ENCODE assay signal across 22 cellular contexts in the genomic region with DNA sequence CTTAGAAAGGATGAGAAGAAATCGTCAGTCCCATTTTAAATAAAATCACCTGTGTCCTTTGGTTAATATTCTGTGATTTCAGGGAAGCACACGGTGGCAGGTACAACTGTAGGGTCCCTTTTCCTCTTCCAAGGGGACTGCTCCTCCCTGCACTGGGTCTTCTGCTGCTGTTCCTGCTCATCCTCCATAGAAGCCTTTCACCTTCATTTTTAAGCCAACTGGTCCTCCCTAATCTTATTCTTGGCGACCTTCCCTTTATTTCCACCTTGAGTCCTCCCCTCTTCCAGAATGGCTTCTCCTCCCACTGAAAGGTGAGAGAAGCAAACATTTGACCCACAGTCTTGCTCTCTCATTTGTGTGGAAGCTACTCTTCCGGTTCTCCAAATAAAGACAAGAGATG.
"Had no signal": no experiment of that assay in that cellular context is flagged by ENCODE, and none has a peak within 500 bp of the region (broad histone marks: within the 10 kb centered on the region; RNA-seq: fewer than 3 reads in every experiment).

No MANE protein-coding gene starts in this region.

- H3K36me3 Mint-ChIP-seq: immature natural killer cell, memory B cell had no signal

- DNase-seq: activated CD4-positive, alpha-beta T cell treated with anti-CD3 and anti-CD28 coated beads, Interleukin-2, amount 50 U/mL, for 1 hour; activated CD8-positive, alpha-beta memory T cell treated with anti-CD3 and anti-CD28 coated beads, Interleukin-2, amount 50 U/mL, for 4 hours; activated effector memory CD4-positive, alpha-beta T cell treated with Interleukin-2 at 50 U/mL for 16 hours; activated naive CD4-positive, alpha-beta T cell treated with anti-CD3 and anti-CD28 coated beads, Interleukin-2, amount 10 ng/mL, durations not matched to agents 7 days and 5 days; activated naive CD8-positive, alpha-beta T cell treated with anti-CD3 and anti-CD28 coated beads, Interleukin-2, amount 50 U/mL, for 24 hours; activated T-cell treated with anti-CD3 and anti-CD28 coated beads, Interleukin-2, amount 50 U/mL, for 4 hours; aorta; immature natural killer cell; left ventricle myocardium superior; mucosa of descending colon; naive B cell; stimulated activated CD4-positive, alpha-beta T cell treated with anti-CD3 and anti-CD28 coated beads, Interleukin-2, amount 100 ng/mL, for 24 hours; stimulated activated naive CD8-positive, alpha-beta T cell treated with anti-CD3 and anti-CD28 coated beads, Interleukin-15, amount 100 ng/mL, for 72 hours; T1000; transverse colon; uterus had no signal

- H3K36me3 ChIP-seq: right atrium auricular region, suprapubic skin, transverse colon, uterus had no signal

- H3K4me3 Mint-ChIP-seq: activated naive CD4-positive, alpha-beta T cell treated with anti-CD3 and anti-CD28 coated beads, Interleukin-2, amount 10 ng/mL, durations not matched to agents 7 days and 5 days; activated naive CD8-positive, alpha-beta T cell treated with anti-CD3 and anti-CD28 coated beads, Interleukin-2, amount 50 U/mL, for 24 hours; activated T-cell treated with anti-CD3 and anti-CD28 coated beads, Interleukin-2, amount 50 U/mL, for 4 hours; immature natural killer cell; memory B cell; naive B cell; neural crest cell; stimulated activated naive CD8-positive, alpha-beta T cell treated with anti-CD3 and anti-CD28 coated beads, Interleukin-15, amount 100 ng/mL, for 72 hours had no signal

- H3K27ac Mint-ChIP-seq: activated naive CD4-positive, alpha-beta T cell treated with anti-CD3 and anti-CD28 coated beads, Interleukin-2, amount 10 ng/mL, durations not matched to agents 7 days and 5 days; activated naive CD8-positive, alpha-beta T cell treated with anti-CD3 and anti-CD28 coated beads, Interleukin-2, amount 50 U/mL, for 24 hours; memory B cell; naive B cell; progenitor cell of endocrine pancreas; stimulated activated naive CD8-positive, alpha-beta T cell treated with anti-CD3 and anti-CD28 coated beads, Interleukin-15, amount 100 ng/mL, for 72 hours had no signal

- H3K27ac ChIP-seq: coronary artery, right atrium auricular region, suprapubic skin, transverse colon, uterus had no signal

- ATAC-seq: activated naive CD8-positive, alpha-beta T cell treated with anti-CD3 and anti-CD28 coated beads, Interleukin-2, amount 50 U/mL, for 24 hours; activated T-cell treated with anti-CD3 and anti-CD28 coated beads, Interleukin-2, amount 50 U/mL, for 4 hours; left ventricle myocardium superior; mucosa of descending colon; stimulated activated naive CD8-positive, alpha-beta T cell treated with anti-CD3 and anti-CD28 coated beads, Interleukin-15, amount 100 ng/mL, for 72 hours had no signal

- H3K4me3 ChIP-seq: coronary artery, mucosa of descending colon, right atrium auricular region, suprapubic skin, transverse colon, uterus had no signal

- H3K9me3 Mint-ChIP-seq: activated naive CD4-positive, alpha-beta T cell treated with anti-CD3 and anti-CD28 coated beads, Interleukin-2, amount 10 ng/mL, durations not matched to agents 7 days and 5 days; activated naive CD8-positive, alpha-beta T cell treated with anti-CD3 and anti-CD28 coated beads, Interleukin-2, amount 50 U/mL, for 24 hours; activated T-cell treated with anti-CD3 and anti-CD28 coated beads, Interleukin-2, amount 50 U/mL, for 4 hours; immature natural killer cell; memory B cell; neural crest cell; stimulated activated naive CD8-positive, alpha-beta T cell treated with anti-CD3 and anti-CD28 coated beads, Interleukin-15, amount 100 ng/mL, for 72 hours had no signal

- H3K27me3 Mint-ChIP-seq: memory B cell had no signal

- H3K9me3 ChIP-seq: mucosa of descending colon, right atrium auricular region, suprapubic skin, transverse colon, uterus had no signal

- H3K27me3 ChIP-seq: suprapubic skin, uterus had no signal
